Comparison of ENCODE assay signal across 1 cellular context in the genomic region with DNA sequence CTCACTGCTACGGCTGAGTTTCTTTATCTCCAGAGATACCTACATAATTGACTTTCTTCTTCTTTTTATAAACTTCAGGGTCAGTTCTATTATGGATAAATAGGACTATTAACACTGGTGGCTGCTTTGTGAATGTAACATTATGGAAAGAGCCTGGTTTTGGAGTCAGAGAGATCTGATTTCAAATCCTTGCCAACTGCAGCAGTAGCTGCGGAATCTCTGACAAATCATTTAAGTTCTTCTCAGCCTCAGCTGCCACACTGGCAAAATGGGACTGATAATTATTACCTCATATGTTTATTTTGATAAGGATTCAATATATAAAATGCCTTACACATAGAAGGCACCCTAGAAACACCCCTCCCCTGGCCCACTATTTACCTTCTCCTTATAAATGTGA.
TF ChIP-seq lines count a peak whose summit lies in the region.

No MANE protein-coding gene starts in this region.

TF ChIP-seq in IMR-90, 13 proteins besides CTCF, POLR2A, EP300 and RAD21 (continued from another document):
- TF ChIP-seq, protein P1, sequence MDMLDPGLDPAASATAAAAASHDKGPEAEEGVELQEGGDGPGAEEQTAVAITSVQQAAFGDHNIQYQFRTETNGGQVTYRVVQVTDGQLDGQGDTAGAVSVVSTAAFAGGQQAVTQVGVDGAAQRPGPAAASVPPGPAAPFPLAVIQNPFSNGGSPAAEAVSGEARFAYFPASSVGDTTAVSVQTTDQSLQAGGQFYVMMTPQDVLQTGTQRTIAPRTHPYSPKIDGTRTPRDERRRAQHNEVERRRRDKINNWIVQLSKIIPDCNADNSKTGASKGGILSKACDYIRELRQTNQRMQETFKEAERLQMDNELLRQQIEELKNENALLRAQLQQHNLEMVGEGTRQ (IDR thresholded peaks at IDR 0.05; ENCODE audit: low read depth, low read length), result no peak
- TF ChIP-seq ELK1 (IDR thresholded peaks at IDR 0.05; ENCODE audit: borderline replicate concordance, low read depth, low read length) (no peak), RCOR1 (IDR thresholded peaks at IDR 0.05; ENCODE audit: insufficient replicate concordance, low read length) (no peak), SMC3 (IDR thresholded peaks at IDR 0.05; ENCODE audit: low read depth, low read length) (no peak), NFE2L2 (IDR thresholded peaks at IDR 0.05; ENCODE audit: low read depth, low read length) (no peak), MAFK (IDR thresholded peaks at IDR 0.05; ENCODE audit: low read depth, low read length) (no peak)
